10 cellular contexts compared by ENCODE assay signal in the genomic region with DNA sequence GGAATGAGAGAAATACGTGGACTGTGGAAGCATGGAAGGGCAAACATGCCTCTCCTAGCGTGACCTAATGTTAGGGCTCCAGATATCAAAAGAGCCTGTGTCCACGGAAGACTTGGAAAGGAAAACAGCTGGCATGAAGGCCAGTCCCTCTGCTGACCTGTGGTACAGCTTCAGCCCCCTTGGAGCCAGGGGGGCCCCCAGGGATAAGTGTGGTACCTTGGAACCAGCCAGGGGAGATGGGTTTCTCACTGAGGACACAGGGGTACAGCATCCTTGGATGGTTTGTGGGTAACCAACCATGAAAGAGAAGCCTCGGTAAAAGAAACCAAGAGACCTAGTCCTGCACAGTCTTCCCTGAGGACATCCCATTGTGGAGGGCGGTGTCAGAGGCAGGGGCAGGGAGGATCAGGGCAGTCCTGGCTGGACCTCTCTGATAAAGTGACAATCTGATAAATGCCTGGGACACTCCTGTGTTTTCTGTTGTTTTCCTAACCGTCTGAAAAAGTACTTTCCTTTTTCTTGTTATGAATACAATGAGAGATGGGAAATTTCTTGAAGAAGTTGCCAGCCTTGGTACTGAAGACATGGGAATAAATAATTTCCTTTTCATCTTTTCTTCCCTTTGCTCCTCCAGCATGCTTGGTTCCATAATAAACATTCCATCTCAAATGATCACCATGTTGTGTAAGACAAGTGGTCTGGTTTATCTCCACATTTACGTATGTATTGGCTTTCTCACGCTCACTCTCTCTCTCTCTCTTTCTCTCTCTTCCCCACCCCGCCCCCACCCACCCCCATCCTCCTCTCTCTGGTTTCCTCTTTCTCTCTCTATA.
DNase-seq lines count a peak whose midpoint lies in the region; ATAC-seq and TF ChIP-seq lines count a peak whose summit lies in the region.
"Had no signal": no experiment of that assay in that cellular context is flagged by ENCODE, and none has a peak within 500 bp of the region (broad histone marks: within the 10 kb centered on the region; RNA-seq: fewer than 3 reads in every experiment).

No MANE protein-coding gene starts in this region.

- POLR2A ChIA-PET in A673 (lab: Charles Lee; ENCODE audit: low non-redundant PET): no interaction called here

- H3K4me3 ChIP-seq in AG09309 (ENCODE audit: control insufficient read depth, low read depth, low read length) (no peak overlapping the region), choroid plexus epithelial cell (ENCODE audit: low read depth, low read length) (no peak overlapping the region), A673 (ENCODE audit: low read depth, low read length, poor library complexity, severe bottlenecking) (no peak overlapping the region)

- BruUV-seq in A673 (replicated peaks; lab: Mats Ljungman, UMichigan): no TSS peak

- intact Hi-C loops in A673 (cut with micrococcal nuclease; ENCODE audit: unreplicated experiment): loop anchor here (10.0 kb wide), 1 partner anchor 478 kb away; a partner anchor contains a TSS

- ATAC-seq in GM18858 (IDR thresholded peaks at IDR 0.05; ENCODE audit: unreplicated experiment) (no peak), HG03342 (IDR thresholded peaks at IDR 0.05; ENCODE audit: unreplicated experiment) (no peak)

- no peak overlapping the region for H3K4me3 Mint-ChIP-seq in nephron
- H3K4me3 Mint-ChIP-seq: endodermal cell; T-helper 1 cell treated with Interleukin-12 subunit alpha and Interleukin-12 subunit beta and Interleukin-4 antibody, amounts not matched to agents 30 μg/mL and 1 μg/mL, for 36 hours had no signal

- no peaks in the 10 kb centered on the region for H3K9me3 ChIP-seq in A673 (ENCODE audit: low read depth, low read length, poor library complexity, severe bottlenecking)

- H3K9me3 Mint-ChIP-seq in nephron: no peaks in the 10 kb centered on the region
- H3K9me3 Mint-ChIP-seq: endodermal cell; T-helper 1 cell treated with Interleukin-12 subunit alpha and Interleukin-12 subunit beta and Interleukin-4 antibody, amounts not matched to agents 30 μg/mL and 1 μg/mL, for 36 hours had no signal

- no peaks in the 10 kb centered on the region for H3K36me3 ChIP-seq in A673 (ENCODE audit: insufficient read depth, low read length, poor library complexity, severe bottlenecking)

- H3K36me3 Mint-ChIP-seq in nephron (ENCODE audit: low read depth): peaks cover 17% of the 10 kb centered on the region

- H3K27me3 ChIP-seq in A673 (replicated peaks; ENCODE audit: insufficient read depth, low read depth, low read length, poor library complexity): no peaks in the 10 kb centered on the region

- H3K27ac Mint-ChIP-seq in nephron: peak overlapping the region in 2 of 3 experiments; percentile 34 to 55
- H3K27ac Mint-ChIP-seq: endodermal cell; T-helper 1 cell treated with Interleukin-12 subunit alpha and Interleukin-12 subunit beta and Interleukin-4 antibody, amounts not matched to agents 30 μg/mL and 1 μg/mL, for 36 hours had no signal

- CTCF ChIA-PET in A673 (lab: Charles Lee): no interaction called here

- H3K4me1 ChIP-seq in A673 (ENCODE audit: insufficient read depth, low read length, poor library complexity, severe bottlenecking): no peaks in the 10 kb centered on the region

- DNase-seq in AG09309 (ENCODE audit: low read depth) (peak; percentile 98), NCI-H460 (ENCODE audit: extremely low read depth, low read depth) (peak; percentile 31), choroid plexus epithelial cell (ENCODE audit: low read depth) (peak; percentile 95), A673 (ENCODE audit: low spot score) (no peak)
- DNase-seq in activated CD4-positive, CD25-positive, alpha-beta regulatory T cell (lab: John Stamatoyannopoulos, UW): no peak
- DNase-seq: endodermal cell had no signal

- H3K4me1 Mint-ChIP-seq in nephron: peaks cover 12% of the 10 kb centered on the region

- no peak overlapping the region for H3K27ac ChIP-seq in A673 (ENCODE audit: low read depth, low read length, poor library complexity, severe bottlenecking)

- no peak for TF ChIP-seq CTCF in AG09309 (IDR thresholded peaks at IDR 0.05; ENCODE audit: control insufficient read depth, insufficient read depth, low read depth, low read length, missing control alignments)
- no peak for TF ChIP-seq CTCF in choroid plexus epithelial cell (conservative IDR thresholded peaks at IDR 0.05; ENCODE audit: low read depth, low read length)
- TF ChIP-seq CTCF in nephron (IDR thresholded peaks at IDR 0.05; ENCODE audit: unreplicated experiment in 3 of 3): no peak
- no peak for TF ChIP-seq CTCF in A673 (conservative IDR thresholded peaks at IDR 0.05; ENCODE audit: low read depth, low read length)

- no peaks in the 10 kb centered on the region for H3K27me3 Mint-ChIP-seq in nephron (ENCODE audit: low read depth)

Comparison
In these comparisons a context has a peak if more than half of its experiments do, and no peak if none do; other contexts are left out.
1. DNase-seq: peak in AG09309 (single experiment), NCI-H460 (single experiment) and choroid plexus epithelial cell (single experiment); none in A673 (single experiment) and activated CD4-positive, CD25-positive, alpha-beta regulatory T cell (0 of 4).